In the genomic region with DNA sequence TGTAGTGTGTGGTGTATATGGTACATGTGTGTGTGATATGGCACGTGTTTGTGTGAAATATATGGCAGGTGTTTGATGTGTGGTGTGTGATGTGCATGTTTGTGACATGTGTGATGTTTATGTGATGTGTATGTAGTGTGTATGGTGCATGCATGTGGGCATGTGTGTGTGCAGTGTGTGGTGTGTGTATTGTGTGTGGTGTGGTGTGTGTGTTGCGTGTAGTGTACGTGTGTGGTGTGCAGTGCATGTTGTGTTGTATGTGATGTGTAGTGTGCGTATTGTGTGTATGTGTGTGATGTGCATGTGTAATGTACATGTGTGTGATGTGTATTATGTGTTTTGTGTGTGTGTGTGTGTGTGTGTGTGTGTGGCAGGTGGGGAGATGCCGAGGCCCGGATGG, we compare ENCODE assay signal across 20 cellular contexts.
DNase-seq lines count a peak whose midpoint lies in the region; ATAC-seq, FAIRE-seq and TF ChIP-seq lines count a peak whose summit lies in the region.
"Had no signal": no experiment of that assay in that cellular context is flagged by ENCODE, and none has a peak within 500 bp of the region (broad histone marks: within the 10 kb centered on the region; RNA-seq: fewer than 3 reads in every experiment).

No MANE protein-coding gene starts in this region.

- H3K79me1 ChIP-seq in H1 (ENCODE audit: low read depth, low read length): peaks cover 10% of the 10 kb centered on the region

- H3K14ac ChIP-seq in H1 (ENCODE audit: insufficient read length): no peak overlapping the region

- H2BK15ac ChIP-seq in H1 (ENCODE audit: low read length): no peak overlapping the region

- H3K9ac ChIP-seq in H1 (replicated peaks in 1 of 4; ENCODE audit: extremely low read depth in 1 of 4, low read depth in 3 of 4, low read length in 3 of 4): no peak overlapping the region; a peak in 1 of 7 replicates

- intact Hi-C loops in natural killer cell (cut with micrococcal nuclease): no loop called here

- H3K4me1 ChIP-seq in H1 (replicated peaks in 1 of 4; ENCODE audit: control insufficient read depth in 3 of 4, insufficient read depth in 4 of 4, low read length in 3 of 4): no peaks in the 10 kb centered on the region

- H4K91ac ChIP-seq in H1 (replicated peaks; ENCODE audit: insufficient read length, low read length): peak overlapping the region; percentile 91

- peak overlapping the region; percentile 57 for H3K4me3 Mint-ChIP-seq in natural killer cell treated with Interleukin-12 subunit alpha and Interleukin-12 subunit beta and Interleukin-15 and Interleukin-18, amount 100 ng/mL, for 72 hours
- H3K4me3 Mint-ChIP-seq in natural killer cell: no peak overlapping the region
- peak overlapping the region; percentile 76 for H3K4me3 Mint-ChIP-seq in T-helper 17 cell

- no peak overlapping the region for H3K4me2 ChIP-seq in H1 (ENCODE audit: insufficient read depth in 1 of 2, low read depth in 2 of 2, low read length in 2 of 2)

- H3K27ac ChIP-seq in H1 (ENCODE audit: low read depth, low read length): no peak overlapping the region

- no peak for TF ChIP-seq POLR2A in H1 (IDR thresholded peaks at IDR 0.05; ENCODE audit: control extremely low read depth in 1 of 2, low read depth in 2 of 2, low read length in 2 of 2)

- H2AFZ ChIP-seq in H1 (ENCODE audit: low read length): no peak overlapping the region

- peaks cover 0 to 11% of the 10 kb centered on the region in 2 experiments; a peak in 1 of 4 replicates for H3K79me2 ChIP-seq in H1 (ENCODE audit: control insufficient read depth in 1 of 2, insufficient read depth in 2 of 2, low read length in 2 of 2)

- no peak overlapping the region for H2AK5ac ChIP-seq in H1 (ENCODE audit: low read depth, low read length)

- H2BK20ac ChIP-seq in H1 (ENCODE audit: low read length): no peak overlapping the region

- no peak overlapping the region for H4K8ac ChIP-seq in H1 (ENCODE audit: extremely low read depth, insufficient read depth, low read length)

- H3K23me2 ChIP-seq in H1 (ENCODE audit: low read depth, low read length): peaks cover 10% of the 10 kb centered on the region

- no peak overlapping the region for H4K5ac ChIP-seq in H1 (ENCODE audit: insufficient read length, low read depth, low read length)

- H2BK12ac ChIP-seq in H1 (ENCODE audit: low read depth, low read length): peak overlapping the region; percentile 12; the same call in 1 of the 2 replicates

- H3K36me3 Mint-ChIP-seq in natural killer cell treated with Interleukin-12 subunit alpha and Interleukin-12 subunit beta and Interleukin-15 and Interleukin-18, amount 100 ng/mL, for 72 hours: peaks cover 6% of the 10 kb centered on the region
- no peaks in the 10 kb centered on the region for H3K36me3 Mint-ChIP-seq in natural killer cell
- peaks cover 4% of the 10 kb centered on the region for H3K36me3 Mint-ChIP-seq in T-helper 17 cell (ENCODE audit: low read depth)

- peak overlapping the region; percentile 69 for H3K56ac ChIP-seq in H1 (replicated peaks; ENCODE audit: insufficient read length, low read depth, low read length)

- H3K27ac Mint-ChIP-seq in natural killer cell treated with Interleukin-12 subunit alpha and Interleukin-12 subunit beta and Interleukin-15 and Interleukin-18, amount 100 ng/mL, for 72 hours: peak overlapping the region in 1 of 2 donors; percentile 50
- H3K27ac Mint-ChIP-seq in natural killer cell (peak overlapping the region in 1 of 2 donors; percentile 34), T-helper 17 cell (peak overlapping the region; percentile 81)

- no peak overlapping the region for H3K4me3 ChIP-seq in H1 (ENCODE audit: extremely low read depth in 1 of 4, insufficient read depth in 2 of 4, low read depth in 3 of 4, low read length in 4 of 4)
- H3K4me3 ChIP-seq: stomach, upper lobe of left lung had no signal

- peaks cover 7 to 73% (median 40%) of the 10 kb centered on the region in 4 experiments for H3K36me3 ChIP-seq in H1 (ENCODE audit: control insufficient read depth in 2 of 4, insufficient read depth in 4 of 4, low read length in 3 of 4)

- no peak for TF ChIP-seq EP300 in H1 (IDR thresholded peaks at IDR 0.05; ENCODE audit: borderline replicate concordance in 1 of 2, low read depth in 2 of 2, low read length in 2 of 2)

- TF ChIP-seq CTCF in natural killer cell (IDR thresholded peaks at IDR 0.05) (no peak), H1 (IDR thresholded peaks at IDR 0.05; ENCODE audit: control extremely low read depth in 1 of 3, insufficient read depth in 1 of 3, low read depth in 1 of 3, low read length in 3 of 3) (no peak)

- WGBS in H1 (ENCODE audit: extremely low coverage in 1 of 2, insufficient coverage in 1 of 2, insufficient read length in 1 of 2, insufficient replicate concordance in 2 of 2, low coverage in 1 of 2, low lambda C conversion rate in 2 of 2, missing lambda C conversion rate in 1 of 2), 2 experiments: 88% methylated on average over 6 of the region's 6 CpGs; no CpG with 5 or more reads in 1 of the 2 experiments

- CTCF ChIA-PET in H1 (lab: Charles Lee; ENCODE audit: partially characterized antibody): interaction anchor here (0.7 to 1.3 kb wide), 3 partner anchors 9 to 21 kb away, joined by 3 to 4 read pairs (median 3); no protein-coding TSS in a partner anchor

- no peaks in the 10 kb centered on the region for H3K9me3 Mint-ChIP-seq in natural killer cell treated with Interleukin-12 subunit alpha and Interleukin-12 subunit beta and Interleukin-15 and Interleukin-18, amount 100 ng/mL, for 72 hours
- H3K9me3 Mint-ChIP-seq in natural killer cell: no peaks in the 10 kb centered on the region

- DNase-seq in natural killer cell treated with Interleukin-12 subunit alpha and Interleukin-12 subunit beta and Interleukin-15 and Interleukin-18, amount 100 ng/mL, for 72 hours (ENCODE audit: low spot score): no peak
- DNase-seq in natural killer cell (no peak), T-helper 17 cell (no peak), H1 (ENCODE audit: low read depth in 1 of 2, low spot score in 2 of 2) (no peak), cortex of kidney (lab: John Stamatoyannopoulos, UW) (no peak), AML-193 (lab: John Stamatoyannopoulos, UW) (no peak)
- DNase-seq: erythroblast, GDM1, midbrain, NCI-H1105 treated with DMSO at 0.1 percent for 48 hours, NCI-H69, SIG-M5, stomach, T1000 had no signal

- POLR2A ChIA-PET in H1 (lab: Charles Lee; ENCODE audit: partially characterized antibody): interaction anchor here (1.9 kb wide), 1 partner anchor 28 kb away, joined by 5 read pairs; no protein-coding TSS in a partner anchor

- H3K4ac ChIP-seq in H1 (replicated peaks; ENCODE audit: insufficient read length, low read depth, low read length): no peak overlapping the region

- H3K23ac ChIP-seq in H1 (ENCODE audit: insufficient read length): no peak overlapping the region

- H2BK5ac ChIP-seq in H1 (ENCODE audit: low read depth, low read length): no peak overlapping the region

- no peaks in the 10 kb centered on the region for H3K27me3 ChIP-seq in H1 (replicated peaks in 1 of 4; ENCODE audit: control insufficient read depth in 3 of 4, extremely low read depth in 1 of 4, insufficient read depth in 3 of 4, low read length in 3 of 4)
- H3K27me3 ChIP-seq: upper lobe of left lung had no signal

- TF ChIP-seq RAD21 in H1 (IDR thresholded peaks at IDR 0.05 in 1 of 2, conservative IDR thresholded peaks at IDR 0.05 in 1 of 2; ENCODE audit: low read depth in 2 of 2, low read length in 2 of 2): no peak

- H3K4me1 Mint-ChIP-seq in natural killer cell treated with Interleukin-12 subunit alpha and Interleukin-12 subunit beta and Interleukin-15 and Interleukin-18, amount 100 ng/mL, for 72 hours (ENCODE audit: low read depth in 2 of 2): peaks cover 17 to 32% of the 10 kb centered on the region in 2 donors
- H3K4me1 Mint-ChIP-seq in natural killer cell (peaks cover 18 to 27% of the 10 kb centered on the region in 2 donors), T-helper 17 cell (peaks cover 25% of the 10 kb centered on the region)

- ATAC-seq in natural killer cell treated with Interleukin-12 subunit alpha and Interleukin-12 subunit beta and Interleukin-15 and Interleukin-18, amount 100 ng/mL, for 72 hours: no peak
- ATAC-seq in natural killer cell (no peak), T-helper 17 cell (no peak), HG02884 (IDR thresholded peaks at IDR 0.05; ENCODE audit: unreplicated experiment) (no peak), GM18907 (IDR thresholded peaks at IDR 0.05; ENCODE audit: unreplicated experiment) (no peak)
- ATAC-seq: activated CD4-positive, CD25-positive, alpha-beta regulatory T cell treated with anti-CD3 and anti-CD28 coated beads, Interleukin-2, amount 50 U/mL, for 24 hours had no signal

- no peak for FAIRE-seq in H1 (lab: Jason Lieb, UNC)
- FAIRE-seq: frontal cortex, GM12892 had no signal

- H3K18ac ChIP-seq in H1 (ENCODE audit: extremely low read depth, low read length): no peak overlapping the region

- H3K27me3 Mint-ChIP-seq in natural killer cell treated with Interleukin-12 subunit alpha and Interleukin-12 subunit beta and Interleukin-15 and Interleukin-18, amount 100 ng/mL, for 72 hours: peaks cover 4 to 8% of the 10 kb centered on the region in 2 donors
- H3K27me3 Mint-ChIP-seq in natural killer cell (ENCODE audit: low read depth in 2 of 2) (no peaks in the 10 kb centered on the region), T-helper 17 cell (no peaks in the 10 kb centered on the region)

- H3K9me3 ChIP-seq in T-helper 17 cell (ENCODE audit: control insufficient read depth, low read length, poor library complexity, severe bottlenecking) (no peaks in the 10 kb centered on the region), H1 (ENCODE audit: insufficient read depth in 2 of 2, low read depth in 1 of 2, low read length in 1 of 2) (peaks cover 3 to 4% of the 10 kb centered on the region in 2 experiments; a peak in 2 of 4 replicates)
- H3K9me3 ChIP-seq: stomach, upper lobe of left lung had no signal

- no peak overlapping the region for H2BK120ac ChIP-seq in H1 (replicated peaks; ENCODE audit: low read depth, low read length)

- H4K20me1 ChIP-seq in H1 (replicated peaks in 1 of 2; ENCODE audit: control insufficient read depth in 1 of 2, insufficient read depth in 2 of 2, low read length in 2 of 2): peaks cover 18 to 25% of the 10 kb centered on the region in 2 experiments

TF ChIP-seq in H1, 55 proteins besides CTCF, POLR2A, EP300 and RAD21:
- TF ChIP-seq BRCA1 (IDR thresholded peaks at IDR 0.05; ENCODE audit: low read depth, low read length): no peak
- TF ChIP-seq, protein P1, sequence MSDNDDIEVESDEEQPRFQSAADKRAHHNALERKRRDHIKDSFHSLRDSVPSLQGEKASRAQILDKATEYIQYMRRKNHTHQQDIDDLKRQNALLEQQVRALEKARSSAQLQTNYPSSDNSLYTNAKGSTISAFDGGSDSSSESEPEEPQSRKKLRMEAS (IDR thresholded peaks at IDR 0.05): no peak
- TF ChIP-seq, protein P2, sequence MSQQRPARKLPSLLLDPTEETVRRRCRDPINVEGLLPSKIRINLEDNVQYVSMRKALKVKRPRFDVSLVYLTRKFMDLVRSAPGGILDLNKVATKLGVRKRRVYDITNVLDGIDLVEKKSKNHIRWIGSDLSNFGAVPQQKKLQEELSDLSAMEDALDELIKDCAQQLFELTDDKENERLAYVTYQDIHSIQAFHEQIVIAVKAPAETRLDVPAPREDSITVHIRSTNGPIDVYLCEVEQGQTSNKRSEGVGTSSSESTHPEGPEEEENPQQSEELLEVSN (IDR thresholded peaks at IDR 0.05): no peak
